Comparison of ENCODE assay signal across 8 cellular contexts in the genomic region with DNA sequence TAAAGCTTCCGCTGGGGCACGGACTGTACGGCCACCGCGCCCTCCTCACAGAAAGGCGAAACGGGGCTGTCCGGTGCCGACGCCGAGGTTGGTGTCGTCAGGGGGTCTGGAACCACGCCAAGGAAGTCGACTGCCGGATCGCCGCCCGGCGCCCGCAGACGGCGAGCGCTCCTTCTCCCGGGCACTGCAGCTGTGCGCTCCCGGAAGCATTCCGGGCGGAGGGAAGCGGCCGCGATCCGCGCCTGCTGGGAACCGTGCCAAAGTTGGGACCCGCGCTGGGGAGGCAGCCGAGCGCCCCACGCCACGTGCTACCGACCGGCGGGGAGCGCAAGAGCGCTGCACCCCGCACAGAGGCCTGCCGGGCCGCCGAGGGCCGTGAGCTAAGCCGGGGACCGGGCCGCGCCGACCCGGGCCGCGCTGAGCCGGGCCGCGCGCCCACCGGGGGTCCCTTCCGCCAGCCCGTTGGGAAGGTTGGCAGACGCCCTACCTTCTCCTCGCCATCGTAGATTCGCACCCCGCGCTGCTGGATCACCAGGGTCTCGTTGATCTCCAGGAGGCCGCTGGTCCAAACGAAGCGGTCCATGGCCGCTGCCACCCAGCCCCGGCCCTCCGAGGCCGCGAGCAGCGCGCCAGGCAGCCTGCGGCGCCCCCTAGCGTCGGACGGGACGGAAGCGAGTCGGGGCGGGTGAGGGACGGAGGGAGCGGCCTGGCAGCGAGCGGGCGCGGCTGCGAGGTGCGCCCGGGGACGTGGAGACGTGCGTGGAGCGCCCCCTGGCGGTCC. TPM values are rescaled to one million over a fixed set of nuclear protein-coding genes. Genes with fewer than 3 reads are reported as not detected.
DNase-seq lines count a peak whose midpoint lies in the region; ATAC-seq and TF ChIP-seq lines count a peak whose summit lies in the region.

Gene VPS36, minus strand, starts transcription at position 623 of the 781 bp plus-strand sequence. Its CDS starts 40 bp downstream, at position 583.

- ATAC-seq in GM19328 (IDR thresholded peaks at IDR 0.05; ENCODE audit: unreplicated experiment), result peak; percentile 65
- ATAC-seq in HG03520 (IDR thresholded peaks at IDR 0.05; ENCODE audit: unreplicated experiment), result peak; percentile 64
- peak; percentile 90 for ATAC-seq in left lung

- H3K4me1 ChIP-seq in left lung, result peaks cover 12 to 40% of the 10 kb centered on the region in 2 donors

- TF ChIP-seq CTCF in C4-2B (conservative IDR thresholded peaks at IDR 0.05) (peak; percentile 99), left lung (IDR thresholded peaks at IDR 0.05) (peak; percentile 100)

- intact Hi-C loops in left lung (cut with DNase I), result loop anchor here in 1 of 2 donors (5.0 kb wide), 1 partner anchor 108 kb away; no protein-coding TSS in a partner anchor

- peaks cover 0 to 3% of the 10 kb centered on the region in 2 donors for H3K36me3 ChIP-seq in left lung

- H3K9me3 ChIP-seq in left lung, result no peaks in the 10 kb centered on the region

- DNase-seq in NCI-H69 (lab: John Stamatoyannopoulos, UW) (peak; percentile 94), dedifferentiated amniotic fluid mesenchymal stem cell (ENCODE audit: extremely low spot score) (peak; percentile 94), left lung (peak; percentile 96 to 100)
- DNase-seq in activated CD4-positive, alpha-beta T cell treated with anti-CD3 and anti-CD28 coated beads, Interleukin-2, amount 50 U/mL, for 1 hour, result peak; percentile 95
- DNase-seq in stimulated activated CD4-positive, alpha-beta T cell treated with anti-CD3 and anti-CD28 coated beads, Interleukin-2, amount 100 ng/mL, for 48 hours, result peak; percentile 95 to 97

- peak within 1 kb of the TSS; percentile 61 to 65 for H3K4me3 ChIP-seq in left lung

- H3K27me3 ChIP-seq in left lung, result no peaks in the 10 kb centered on the region

- H3K27ac ChIP-seq in C4-2B (peak within 1 kb of the TSS; percentile 86), left lung (peak within 1 kb of the TSS; percentile 94 to 99)

RNA-seq across cellular contexts. Expression of gene VPS36, which starts in this region (rescaled TPM):
- total RNA-seq in left lung, result 10 to 100 TPM; 41.5 to 45.0 TPM

Comparison
In these comparisons a context has a peak if more than half of its experiments do, and no peak if none do; other contexts are left out.
1. Peak in every context shown above with its lines: DNase-seq, ATAC-seq, H3K4me3 ChIP-seq and H3K27ac ChIP-seq.